33 cellular contexts compared by ENCODE assay signal in genomic region chr1:4219826-4220225, GRCh38.
"Had no signal": no experiment of that assay in that cellular context is flagged by ENCODE, and none has a peak within 500 bp of the region (broad histone marks: within the 10 kb centered on the region; RNA-seq: fewer than 3 reads in every experiment).

No MANE protein-coding gene starts in this region.

- H3K9me3 ChIP-seq: ascending aorta, colonic mucosa had no signal

- H3K4me1 ChIP-seq: ascending aorta, breast epithelium, colonic mucosa had no signal

- DNase-seq: activated B cell treated with CpG ODN at 0.5 μM for 24 hours; activated CD4-positive, alpha-beta T cell treated with anti-CD3 and anti-CD28 coated beads for 4 hours; activated CD4-positive, alpha-beta T cell treated with anti-CD3 and anti-CD28 coated beads, Interleukin-2, amount 10 ng/mL, durations not matched to agents 7 days and 5 days; activated CD4-positive, alpha-beta T cell treated with anti-CD3 and anti-CD28 coated beads, Interleukin-2, amount 50 U/mL, for 4 hours; activated CD4-positive, CD25-positive, alpha-beta regulatory T cell treated with anti-CD3 and anti-CD28 coated beads, Interleukin-2, amount 50 U/mL, for 72 hours; activated CD8-positive, alpha-beta memory T cell treated with anti-CD3 and anti-CD28 coated beads, Interleukin-2, amount 10 ng/mL, durations not matched to agents 7 days and 5 days; activated CD8-positive, alpha-beta memory T cell treated with anti-CD3 and anti-CD28 coated beads, Interleukin-2, amount 50 U/mL, for 4 hours; activated CD8-positive, alpha-beta T cell treated with anti-CD3 and anti-CD28 coated beads for 36 hours; activated gamma-delta T cell; activated naive CD4-positive, alpha-beta T cell; activated naive CD4-positive, alpha-beta T cell treated with anti-CD3 and anti-CD28 coated beads, Interleukin-2, amount 10 ng/mL, durations not matched to agents 7 days and 5 days; activated naive CD8-positive, alpha-beta T cell treated with anti-CD3 and anti-CD28 coated beads, Interleukin-2, amount 10 ng/mL, durations not matched to agents 7 days and 5 days; activated T-cell treated with anti-CD3 and anti-CD28 coated beads for 4 hours; activated T-cell treated with anti-CD3 and anti-CD28 coated beads, Interleukin-2, amount 50 U/mL, for 24 hours; activated T-cell treated with anti-CD3 and anti-CD28 coated beads, Interleukin-2, amount 50 U/mL, for 72 hours; central memory CD4-positive, alpha-beta T cell; cerebellar nuclear complex; colonic mucosa; effector CD8-positive, alpha-beta T cell; foreskin fibroblast; head of caudate nucleus; T-helper 1 cell; T-helper 17 cell; T1000; WERI-Rb-1 had no signal

- H3K4me3 ChIP-seq: ascending aorta, breast epithelium, cardiac muscle cell, colonic mucosa had no signal

- ATAC-seq: activated CD8-positive, alpha-beta memory T cell treated with anti-CD3 and anti-CD28 coated beads, Interleukin-2, amount 10 ng/mL, durations not matched to agents 7 days and 5 days; activated CD8-positive, alpha-beta T cell treated with anti-CD3 and anti-CD28 coated beads for 36 hours; activated naive CD4-positive, alpha-beta T cell treated with anti-CD3 and anti-CD28 coated beads, Interleukin-2, amount 50 U/mL, for 72 hours; activated T-cell treated with anti-CD3 and anti-CD28 coated beads, Interleukin-2, amount 50 U/mL, for 72 hours; T-helper 17 cell had no signal

- H3K27ac ChIP-seq: ascending aorta, breast epithelium, cardiac muscle cell, colonic mucosa, epithelial cell of prostate, WERI-Rb-1 had no signal

- FAIRE-seq: endometrium, endothelial cell of umbilical vein, frontal cortex had no signal

- H3K36me3 ChIP-seq: ascending aorta, breast epithelium, cardiac muscle cell, colonic mucosa, WERI-Rb-1 had no signal

- H3K27me3 ChIP-seq: ascending aorta, cardiac muscle cell, colonic mucosa had no signal
